In genomic region chr2:9995059-9995458, GRCh38 we compare ENCODE assay signal across 23 cellular contexts.
"Had no signal": no experiment of that assay in that cellular context is flagged by ENCODE, and none has a peak within 500 bp of the region (broad histone marks: within the 10 kb centered on the region; RNA-seq: fewer than 3 reads in every experiment).

No MANE protein-coding gene starts in this region.

- H3K36me3 Mint-ChIP-seq: memory B cell; natural killer cell treated with Interleukin-12 subunit alpha and Interleukin-12 subunit beta and Interleukin-15 and Interleukin-18, amount 100 ng/mL, for 72 hours; stimulated activated naive B cell treated with anti-CD40 and anti-IgM and Interleukin-4, amounts not matched to agents 10 μg/mL and 1 μg/mL and 100 μg/mL, for 72 hours had no signal

- H3K27me3 Mint-ChIP-seq: activated naive CD8-positive, alpha-beta T cell treated with anti-CD3 and anti-CD28 coated beads, Interleukin-2, amount 50 U/mL, for 24 hours; activated T-cell treated with anti-CD3 and anti-CD28 coated beads, Interleukin-2, amount 50 U/mL, for 24 hours; natural killer cell treated with Interleukin-12 subunit alpha and Interleukin-12 subunit beta and Interleukin-15 and Interleukin-18, amount 100 ng/mL, for 72 hours had no signal

- H3K4me3 Mint-ChIP-seq: activated CD8-positive, alpha-beta T cell treated with anti-CD3 and anti-CD28 coated beads, Interleukin-2, amount 10 ng/mL, durations not matched to agents 7 days and 5 days; activated naive CD8-positive, alpha-beta T cell treated with anti-CD3 and anti-CD28 coated beads, Interleukin-2, amount 50 U/mL, for 24 hours; activated T-cell treated with anti-CD3 and anti-CD28 coated beads, Interleukin-2, amount 50 U/mL, for 24 hours; memory B cell; natural killer cell treated with Interleukin-12 subunit alpha and Interleukin-12 subunit beta and Interleukin-15 and Interleukin-18, amount 100 ng/mL, for 72 hours; stimulated activated naive B cell treated with anti-CD40 and anti-IgM and Interleukin-4, amounts not matched to agents 10 μg/mL and 1 μg/mL and 100 μg/mL, for 72 hours had no signal

- H3K27ac Mint-ChIP-seq: activated CD8-positive, alpha-beta T cell treated with anti-CD3 and anti-CD28 coated beads, Interleukin-2, amount 10 ng/mL, durations not matched to agents 7 days and 5 days; activated naive CD8-positive, alpha-beta T cell treated with anti-CD3 and anti-CD28 coated beads, Interleukin-2, amount 50 U/mL, for 24 hours; activated T-cell treated with anti-CD3 and anti-CD28 coated beads, Interleukin-2, amount 50 U/mL, for 24 hours; activated T-helper 2 cell treated with anti-CD3 and anti-CD28 coated beads, Interferon-gamma antibody, Interleukin-2, Interleukin-4, amounts not matched to agents 10 μg/mL and 5 μg/mL and 100 μg/mL, durations not matched to agents 14 hours and 24 hours and 36 hours; memory B cell; stimulated activated naive B cell treated with anti-CD40 and anti-IgM and Interleukin-4, amounts not matched to agents 10 μg/mL and 1 μg/mL and 100 μg/mL, for 72 hours had no signal

- H3K27me3 ChIP-seq: cardiac muscle cell, dorsolateral prefrontal cortex, heart left ventricle, neutrophil, ovary, transverse colon, uterus had no signal

- ATAC-seq: activated CD4-positive, CD25-positive, alpha-beta regulatory T cell treated with anti-CD3 and anti-CD28 coated beads, Interleukin-2, amount 50 U/mL, for 24 hours; activated CD8-positive, alpha-beta T cell treated with anti-CD3 and anti-CD28 coated beads, Interleukin-2, amount 10 ng/mL, durations not matched to agents 7 days and 5 days; activated naive CD8-positive, alpha-beta T cell treated with anti-CD3 and anti-CD28 coated beads, Interleukin-2, amount 50 U/mL, for 24 hours; left colon; natural killer cell treated with Interleukin-12 subunit alpha and Interleukin-12 subunit beta and Interleukin-15 and Interleukin-18, amount 100 ng/mL, for 72 hours; stimulated activated naive B cell treated with anti-CD40 and anti-IgM and Interleukin-4, amounts not matched to agents 10 μg/mL and 1 μg/mL and 100 μg/mL, for 72 hours had no signal

- H3K9me3 ChIP-seq: heart left ventricle, neutrophil, ovary, prostate gland, transverse colon, uterus had no signal

- DNase-seq: activated CD4-positive, alpha-beta T cell treated with anti-CD3 and anti-CD28 coated beads, Interleukin-2, amount 50 U/mL, for 1 hour; activated CD8-positive, alpha-beta T cell treated with anti-CD3 and anti-CD28 coated beads, Interleukin-2, amount 10 ng/mL, durations not matched to agents 7 days and 5 days; activated naive CD4-positive, alpha-beta T cell; activated naive CD8-positive, alpha-beta T cell treated with anti-CD3 and anti-CD28 coated beads, Interleukin-2, amount 50 U/mL, for 24 hours; activated T-cell treated with anti-CD3 and anti-CD28 coated beads, Interleukin-2, amount 50 U/mL, for 24 hours; heart left ventricle; left colon; ovary; stimulated activated CD4-positive, alpha-beta T cell treated with anti-CD3 and anti-CD28 coated beads, Interleukin-2, amount 100 ng/mL, for 24 hours; stimulated activated naive B cell treated with anti-CD40 and anti-IgM and Interleukin-4, amounts not matched to agents 10 μg/mL and 1 μg/mL and 100 μg/mL, for 72 hours; T-helper 2 cell; transverse colon had no signal

- H3K4me3 ChIP-seq: cardiac muscle cell, dorsolateral prefrontal cortex, heart left ventricle, ovary, prostate gland, skin epidermis, transverse colon, uterus had no signal

- H3K27ac ChIP-seq: cardiac muscle cell, dorsolateral prefrontal cortex, epithelial cell of prostate, neutrophil, ovary, transverse colon, uterus had no signal

- H3K4me1 ChIP-seq: uterus had no signal

- H3K36me3 ChIP-seq: cardiac muscle cell, heart left ventricle, neutrophil, ovary, prostate gland, transverse colon, uterus had no signal

- H3K9me3 Mint-ChIP-seq: activated naive CD8-positive, alpha-beta T cell treated with anti-CD3 and anti-CD28 coated beads, Interleukin-2, amount 50 U/mL, for 24 hours; activated T-cell treated with anti-CD3 and anti-CD28 coated beads, Interleukin-2, amount 50 U/mL, for 24 hours; activated T-helper 2 cell treated with anti-CD3 and anti-CD28 coated beads, Interferon-gamma antibody, Interleukin-2, Interleukin-4, amounts not matched to agents 10 μg/mL and 5 μg/mL and 100 μg/mL, durations not matched to agents 14 hours and 24 hours and 36 hours; memory B cell; natural killer cell treated with Interleukin-12 subunit alpha and Interleukin-12 subunit beta and Interleukin-15 and Interleukin-18, amount 100 ng/mL, for 72 hours; stimulated activated naive B cell treated with anti-CD40 and anti-IgM and Interleukin-4, amounts not matched to agents 10 μg/mL and 1 μg/mL and 100 μg/mL, for 72 hours had no signal
